Comparison of ENCODE assay signal across 9 cellular contexts in genomic region chr1:15261155-15262002, GRCh38. TPM values are rescaled to one million over a fixed set of nuclear protein-coding genes. Genes with fewer than 3 reads are reported as not detected.
DNase-seq lines count a peak whose midpoint lies in the region; ATAC-seq, FAIRE-seq and TF ChIP-seq lines count a peak whose summit lies in the region.
"Had no signal": no experiment of that assay in that cellular context is flagged by ENCODE, and none has a peak within 500 bp of the region (broad histone marks: within the 10 kb centered on the region; RNA-seq: fewer than 3 reads in every experiment).

No MANE protein-coding gene starts in this region.

- ATAC-seq in pancreas = peak; percentile 67 to 83 (median 71)

- POLR2A ChIA-PET in PC-9 (lab: Charles Lee; ENCODE audit: unreplicated experiment) (interaction anchor here (0.5 to 0.6 kb wide), 2 partner anchors 61 to 81 kb away, joined by 4 to 6 read pairs; no protein-coding TSS in a partner anchor), endothelial cell of umbilical vein (lab: Charles Lee) (no interaction called here)

- no peaks in the 10 kb centered on the region for H3K9me1 ChIP-seq in endothelial cell of umbilical vein (replicated peaks; ENCODE audit: control insufficient read depth, extremely low read depth, insufficient read depth, low read length)

- H3F3A ChIP-seq in PC-9 (ENCODE audit: insufficient read depth, low read depth) = no peaks in the 10 kb centered on the region

- DNase-seq in GF-D8 (lab: John Stamatoyannopoulos, UW) (peak; percentile 49), PC-9 (no peak), endothelial cell of umbilical vein (ENCODE audit: low read depth, low spot score) (peak; percentile 74), pancreas (peak in 1 of 6 donors; percentile 71), NCI-H2171 treated with DMSO at 0.1 percent for 48 hours (lab: John Stamatoyannopoulos, UW) (no peak), activated gamma-delta T cell treated with Interleukin-2 at 50 U/mL for 16 hours (no peak), NCI-H524 (lab: John Stamatoyannopoulos, UW) (no peak), HUDEP-2 (lab: John Stamatoyannopoulos, UW; ENCODE audit: unreplicated experiment in 76 of 76) (no peak)

- H3K9ac ChIP-seq in endothelial cell of umbilical vein (replicated peaks; ENCODE audit: extremely low read depth, insufficient read depth, low read length) = peak overlapping the region; percentile 54

- H3K27ac ChIP-seq in PC-9 = no peak overlapping the region
- peak overlapping the region; percentile 78 for H3K27ac ChIP-seq in endothelial cell of umbilical vein (ENCODE audit: insufficient read depth, low read depth, low read length)
- H3K27ac ChIP-seq in pancreas = peak overlapping the region in 3 of 4 donors; percentile 16 to 63 (median 60)

- no peak for TF ChIP-seq POLR2A in endothelial cell of umbilical vein (IDR thresholded peaks at IDR 0.05; ENCODE audit: low read depth, low read length)

- WGBS in pancreas, 2 donors = 23 to 33% methylated on average over 20 of the region's 20 CpGs

- H3K27me3 ChIP-seq in PC-9 (ENCODE audit: insufficient read depth, low read depth) (no peaks in the 10 kb centered on the region), endothelial cell of umbilical vein (ENCODE audit: control insufficient read depth in 2 of 2, insufficient read depth in 2 of 2, low read length in 2 of 2) (peaks cover 0 to 5% of the 10 kb centered on the region in 2 experiments), pancreas (no peaks in the 10 kb centered on the region)

- intact Hi-C loops in PC-9 (cut with micrococcal nuclease; ENCODE audit: unreplicated experiment) (no loop called here), endothelial cell of umbilical vein (cut with micrococcal nuclease) (loop anchor here (1.0 to 2.0 kb wide), 6 partner anchors 15 to 253 kb away; partner anchors contain the start of gene FHAD1), pancreas (cut with DNase I) (no loop called here)

- H3K9me2 ChIP-seq in PC-9 (ENCODE audit: insufficient read depth) = no peaks in the 10 kb centered on the region

- H3K9me3 ChIP-seq in PC-9 (ENCODE audit: insufficient read depth, low read depth) (no peaks in the 10 kb centered on the region), endothelial cell of umbilical vein (replicated peaks; ENCODE audit: control insufficient read depth, insufficient read depth, low read length) (no peaks in the 10 kb centered on the region), pancreas (no peaks in the 10 kb centered on the region)

- CTCF ChIA-PET in PC-9 (lab: Charles Lee) (interaction anchor here (1.5 kb wide), 1 partner anchor 13 kb away, joined by 3 read pairs; no protein-coding TSS in a partner anchor), endothelial cell of umbilical vein (lab: Charles Lee) (interaction anchor here (0.7 to 4.3 kb wide), 10 partner anchors 10 to 138 kb away, joined by 3 to 33 read pairs (median 4); partner anchors contain the start of genes FHAD1 and TMEM51)

- H3K4me2 ChIP-seq in PC-9 (no peak overlapping the region), endothelial cell of umbilical vein (ENCODE audit: insufficient read depth, low read length) (peak overlapping the region; percentile 61)

- H3K36me3 ChIP-seq in PC-9 (ENCODE audit: low read depth) (no peaks in the 10 kb centered on the region), endothelial cell of umbilical vein (ENCODE audit: control insufficient read depth in 2 of 2, extremely low read depth in 1 of 2, insufficient read depth in 2 of 2, low read length in 2 of 2) (no peaks in the 10 kb centered on the region), pancreas (no peaks in the 10 kb centered on the region)

- H3K79me2 ChIP-seq in PC-9 (ENCODE audit: low read depth) (no peaks in the 10 kb centered on the region), endothelial cell of umbilical vein (ENCODE audit: control insufficient read depth, insufficient read depth, low read length) (no peaks in the 10 kb centered on the region)

- H3K4me3 ChIP-seq in PC-9 (no peak overlapping the region), endothelial cell of umbilical vein (replicated peaks in 1 of 3; ENCODE audit: insufficient read depth in 1 of 3, low read depth in 1 of 3, low read length in 3 of 3) (peak overlapping the region in 2 of 3 experiments; percentile 6 to 25), pancreas (peak overlapping the region in 2 of 4 donors; percentile 5 to 24)

- TF ChIP-seq CTCF in PC-9 (conservative IDR thresholded peaks at IDR 0.05) = no peak
- no peak for TF ChIP-seq CTCF in endothelial cell of umbilical vein (IDR thresholded peaks at IDR 0.05; ENCODE audit: extremely low read depth in 1 of 2, insufficient read depth in 1 of 2, low read depth in 1 of 2, low read length in 2 of 2)
- no peak for TF ChIP-seq CTCF in pancreas (IDR thresholded peaks at IDR 0.05)

- H4K20me1 ChIP-seq in PC-9 (ENCODE audit: insufficient read depth) (no peaks in the 10 kb centered on the region), endothelial cell of umbilical vein (replicated peaks; ENCODE audit: control insufficient read depth, extremely low read depth, insufficient read depth, low read length) (no peaks in the 10 kb centered on the region)

- H3K4me1 ChIP-seq in PC-9 (replicated peaks; ENCODE audit: insufficient read depth) (no peaks in the 10 kb centered on the region), endothelial cell of umbilical vein (ENCODE audit: control insufficient read depth, extremely low read depth, insufficient read depth, low read length) (peaks cover 23% of the 10 kb centered on the region), pancreas (peaks cover 0 to 16% (median 10%) of the 10 kb centered on the region in 3 donors)

- dilution Hi-C loops in endothelial cell of umbilical vein (cut with MboI; ENCODE audit: extremely low pct_ligation_motif_present, low sequenced_read_pairs) = no loop called here

- H2AFZ ChIP-seq in PC-9 = no peak overlapping the region
- H2AFZ ChIP-seq in endothelial cell of umbilical vein (ENCODE audit: low read depth, low read length) = peak overlapping the region; percentile 79

- BruUV-seq in PC-9 (replicated peaks; lab: Mats Ljungman, UMichigan) (TSS peak; percentile 34), endothelial cell of umbilical vein (replicated peaks; lab: Mats Ljungman, UMichigan) (TSS peak; percentile 89)

- FAIRE-seq in endothelial cell of umbilical vein (lab: Jason Lieb, UNC) (peak; percentile 91), pancreas (lab: Jason Lieb, UNC) (no peak)
- FAIRE-seq: H1 had no signal

TF ChIP-seq in endothelial cell of umbilical vein, 7 proteins besides CTCF, POLR2A, EP300 and RAD21:
- TF ChIP-seq MAX (IDR thresholded peaks at IDR 0.05; ENCODE audit: insufficient read depth, insufficient read length) = no peak
- TF ChIP-seq GATA2 (IDR thresholded peaks at IDR 0.05; ENCODE audit: insufficient read depth, insufficient read length, low read depth, low read length) = no peak
- TF ChIP-seq EZH2 (IDR thresholded peaks at IDR 0.05; ENCODE audit: borderline replicate concordance, low read depth, low read length, severe bottlenecking) = no peak
- TF ChIP-seq POLR2AphosphoS5 (IDR thresholded peaks at IDR 0.05; ENCODE audit: insufficient read depth, low read depth, low read length) = peak; percentile 33
- TF ChIP-seq FOS (IDR thresholded peaks at IDR 0.05; ENCODE audit: borderline replicate concordance, insufficient read depth, low read length) = peak; percentile 75
- peak; percentile 72 for TF ChIP-seq MYC (IDR thresholded peaks at IDR 0.05; ENCODE audit: low read depth, low read length)
- TF ChIP-seq JUN (IDR thresholded peaks at IDR 0.05; ENCODE audit: borderline replicate concordance, insufficient read depth, insufficient read length, low read depth) = peak; percentile 64

RNA-seq across cellular contexts. Expression of gene FHAD1, which starts 14.4 kb away (rescaled TPM):
- total RNA-seq in PC-9 (2021) (6.9 and 8.2 TPM in 2 replicates), endothelial cell of umbilical vein (0.51 and 0.69 TPM in 2 replicates), pancreas (1 to 10 TPM; 1.1 to 5.5 (median 2.2) TPM)
- polyA plus RNA-seq in endothelial cell of umbilical vein (0.04 TPM in 1 of 2 replicates, not detected in the other), pancreas (1 to 10 TPM in 1 of 2 donors, under 1 TPM in 1; 0.75 to 2.1 TPM)
- polyA plus RNA-seq in endothelial cell of umbilical vein (2011; cell fraction: cytosol; rRNA removed) = 0.07 and 0.08 TPM in 2 replicates
- polyA plus RNA-seq in endothelial cell of umbilical vein (2011; cell fraction: nucleus; rRNA removed) = 0.24 and 0.38 TPM in 2 replicates
- polyA plus RNA-seq in endothelial cell of umbilical vein (2012) = 0.14 and 0.36 TPM in 2 replicates
- not detected in 2 replicates for polyA minus RNA-seq in endothelial cell of umbilical vein
- polyA minus RNA-seq in endothelial cell of umbilical vein (2011; cell fraction: cytosol; rRNA and poly(A)+ RNA removed) = not detected
- polyA minus RNA-seq in endothelial cell of umbilical vein (2011; cell fraction: nucleus; rRNA and poly(A)+ RNA removed) = 0.14 and 0.24 TPM in 2 replicates

Comparison
In these comparisons a context has a peak if more than half of its experiments do, and no peak if none do; other contexts are left out.
1. DNase-seq: peak in GF-D8 (single experiment) and endothelial cell of umbilical vein (single experiment); none in PC-9 (0 of 2), NCI-H2171 treated with DMSO at 0.1 percent for 48 hours (single experiment), activated gamma-delta T cell treated with Interleukin-2 at 50 U/mL for 16 hours (single experiment), NCI-H524 (0 of 2) and HUDEP-2 (0 of 76).